Comparison of ENCODE assay signal across 1 cellular context in genomic region chr4:99054428-99054994, GRCh38.
TF ChIP-seq lines count a peak whose summit lies in the region.

No MANE protein-coding gene starts in this region.

TF ChIP-seq in GM12878, 131 proteins besides CTCF, POLR2A, EP300 and RAD21 (continued from another document):
- TF ChIP-seq, protein P1, sequence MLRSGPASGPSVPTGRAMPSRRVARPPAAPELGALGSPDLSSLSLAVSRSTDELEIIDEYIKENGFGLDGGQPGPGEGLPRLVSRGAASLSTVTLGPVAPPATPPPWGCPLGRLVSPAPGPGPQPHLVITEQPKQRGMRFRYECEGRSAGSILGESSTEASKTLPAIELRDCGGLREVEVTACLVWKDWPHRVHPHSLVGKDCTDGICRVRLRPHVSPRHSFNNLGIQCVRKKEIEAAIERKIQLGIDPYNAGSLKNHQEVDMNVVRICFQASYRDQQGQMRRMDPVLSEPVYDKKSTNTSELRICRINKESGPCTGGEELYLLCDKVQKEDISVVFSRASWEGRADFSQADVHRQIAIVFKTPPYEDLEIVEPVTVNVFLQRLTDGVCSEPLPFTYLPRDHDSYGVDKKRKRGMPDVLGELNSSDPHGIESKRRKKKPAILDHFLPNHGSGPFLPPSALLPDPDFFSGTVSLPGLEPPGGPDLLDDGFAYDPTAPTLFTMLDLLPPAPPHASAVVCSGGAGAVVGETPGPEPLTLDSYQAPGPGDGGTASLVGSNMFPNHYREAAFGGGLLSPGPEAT (IDR thresholded peaks at IDR 0.05; ENCODE audit: low read depth): 0 out of 2 replicates have a peak, but pooled peaks have one; percentile 26
- TF ChIP-seq BHLHE40 (IDR thresholded peaks at IDR 0.05; ENCODE audit: borderline replicate concordance in 1 of 2, low read depth in 2 of 2, low read length in 1 of 2): peak; percentile 34 to 46; a peak in 2 of 4 replicates
- no peak for TF ChIP-seq FOXK2 (IDR thresholded peaks at IDR 0.05)
- no peak for TF ChIP-seq LARP7 (IDR thresholded peaks at IDR 0.05)
- no peak for TF ChIP-seq IRF3 (IDR thresholded peaks at IDR 0.05)
- TF ChIP-seq PBX3 (IDR thresholded peaks at IDR 0.05; ENCODE audit: insufficient replicate concordance, low read depth, low read length): no peak
- TF ChIP-seq ETV6 (conservative IDR thresholded peaks at IDR 0.05 in 1 of 2, IDR thresholded peaks at IDR 0.05 in 1 of 2; ENCODE audit: borderline replicate concordance in 1 of 2, low read depth in 1 of 2): peak in 1 of 2 experiments; percentile 40; a peak in 1 of 4 replicates
- peak; percentile 56 to 64; a peak in 3 of 4 replicates for TF ChIP-seq IKZF2 (IDR thresholded peaks at IDR 0.05)
- no peak for TF ChIP-seq ZBTB11 (CRISPR knock-in tag; IDR thresholded peaks at IDR 0.05)
- no peak for TF ChIP-seq NR2C2 (IDR thresholded peaks at IDR 0.05; ENCODE audit: borderline replicate concordance, control insufficient read depth, insufficient read length, low read depth)
- peak; percentile 60; the same call in 1 of the 2 replicates for TF ChIP-seq IRF4 (IDR thresholded peaks at IDR 0.05; ENCODE audit: low read depth, low read length)
- TF ChIP-seq CHD4 (IDR thresholded peaks at IDR 0.05): no peak
- TF ChIP-seq RAD51 (IDR thresholded peaks at IDR 0.05): peak; percentile 51; the same call in 1 of the 2 replicates
- TF ChIP-seq RUNX3 (IDR thresholded peaks at IDR 0.05; ENCODE audit: low read length): peak; percentile 34; the same call in 1 of the 2 replicates
- TF ChIP-seq NFIC (IDR thresholded peaks at IDR 0.05; ENCODE audit: low read depth, low read length): peak; percentile 41; the same call in 1 of the 2 replicates
- peak; percentile 73 for TF ChIP-seq MTA2 (IDR thresholded peaks at IDR 0.05; ENCODE audit: low read depth)
- TF ChIP-seq, protein P2, sequence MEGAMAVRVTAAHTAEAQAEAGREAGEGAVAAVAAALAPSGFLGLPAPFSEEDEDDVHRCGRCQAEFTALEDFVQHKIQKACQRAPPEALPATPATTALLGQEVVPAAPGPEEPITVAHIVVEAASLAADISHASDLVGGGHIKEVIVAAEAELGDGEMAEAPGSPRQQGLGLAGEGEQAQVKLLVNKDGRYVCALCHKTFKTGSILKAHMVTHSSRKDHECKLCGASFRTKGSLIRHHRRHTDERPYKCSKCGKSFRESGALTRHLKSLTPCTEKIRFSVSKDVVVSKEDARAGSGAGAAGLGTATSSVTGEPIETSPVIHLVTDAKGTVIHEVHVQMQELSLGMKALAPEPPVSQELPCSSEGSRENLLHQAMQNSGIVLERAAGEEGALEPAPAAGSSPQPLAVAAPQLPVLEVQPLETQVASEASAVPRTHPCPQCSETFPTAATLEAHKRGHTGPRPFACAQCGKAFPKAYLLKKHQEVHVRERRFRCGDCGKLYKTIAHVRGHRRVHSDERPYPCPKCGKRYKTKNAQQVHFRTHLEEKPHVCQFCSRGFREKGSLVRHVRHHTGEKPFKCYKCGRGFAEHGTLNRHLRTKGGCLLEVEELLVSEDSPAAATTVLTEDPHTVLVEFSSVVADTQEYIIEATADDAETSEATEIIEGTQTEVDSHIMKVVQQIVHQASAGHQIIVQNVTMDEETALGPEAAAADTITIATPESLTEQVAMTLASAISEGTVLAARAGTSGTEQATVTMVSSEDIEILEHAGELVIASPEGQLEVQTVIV (IDR thresholded peaks at IDR 0.05; ENCODE audit: borderline replicate concordance, partially characterized antibody): no peak
- 0 out of 2 replicates have a peak, but pooled peaks have one; percentile 31 for TF ChIP-seq EED (IDR thresholded peaks at IDR 0.05; ENCODE audit: low read depth)
- peak; percentile 48; the same call in 1 of the 2 replicates for TF ChIP-seq ZNF687 (IDR thresholded peaks at IDR 0.05)
- TF ChIP-seq, protein P3, sequence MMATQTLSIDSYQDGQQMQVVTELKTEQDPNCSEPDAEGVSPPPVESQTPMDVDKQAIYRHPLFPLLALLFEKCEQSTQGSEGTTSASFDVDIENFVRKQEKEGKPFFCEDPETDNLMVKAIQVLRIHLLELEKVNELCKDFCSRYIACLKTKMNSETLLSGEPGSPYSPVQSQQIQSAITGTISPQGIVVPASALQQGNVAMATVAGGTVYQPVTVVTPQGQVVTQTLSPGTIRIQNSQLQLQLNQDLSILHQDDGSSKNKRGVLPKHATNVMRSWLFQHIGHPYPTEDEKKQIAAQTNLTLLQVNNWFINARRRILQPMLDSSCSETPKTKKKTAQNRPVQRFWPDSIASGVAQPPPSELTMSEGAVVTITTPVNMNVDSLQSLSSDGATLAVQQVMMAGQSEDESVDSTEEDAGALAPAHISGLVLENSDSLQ (IDR thresholded peaks at IDR 0.05): 0 out of 2 replicates have a peak, but pooled peaks have one; percentile 10
- TF ChIP-seq SPI1 (IDR thresholded peaks at IDR 0.05; ENCODE audit: borderline replicate concordance, insufficient read depth, low read depth, low read length): no peak
- peak; percentile 83 for TF ChIP-seq JUNB (IDR thresholded peaks at IDR 0.05)
- no peak for TF ChIP-seq TCF7 (IDR thresholded peaks at IDR 0.05; ENCODE audit: borderline replicate concordance)
- no peak for TF ChIP-seq RFX5 (IDR thresholded peaks at IDR 0.05; ENCODE audit: low read depth, low read length)
- TF ChIP-seq DPF2 (IDR thresholded peaks at IDR 0.05): peak; percentile 42; the same call in 1 of the 2 replicates
- TF ChIP-seq ATF7 (IDR thresholded peaks at IDR 0.05; ENCODE audit: low read depth): 0 out of 2 replicates have a peak, but pooled peaks have one; percentile 11
TF ChIP-seq in GM12878: peak in this region for 16.
